In the genomic region with DNA sequence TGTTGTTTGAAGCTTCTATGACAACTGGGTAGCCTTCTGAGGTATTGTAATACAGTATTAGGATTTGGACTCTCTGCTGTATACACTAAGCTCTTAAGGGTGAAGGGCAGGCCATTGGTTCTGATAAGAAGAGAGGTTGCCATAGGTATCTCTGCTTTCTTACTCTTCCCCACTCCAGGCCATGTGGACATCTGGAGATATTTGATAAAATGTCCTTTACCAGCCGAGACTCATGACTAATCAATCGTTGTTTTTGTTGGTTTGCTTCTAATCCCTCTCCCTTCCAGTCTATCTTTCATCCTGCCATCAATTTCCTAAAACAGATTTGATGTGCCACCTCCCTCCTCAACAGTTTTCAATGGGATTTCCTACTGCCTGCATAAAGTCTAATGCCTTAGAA, we compare ENCODE assay signal across 9 cellular contexts.
DNase-seq lines count a peak whose midpoint lies in the region; FAIRE-seq lines count a peak whose summit lies in the region.
"Had no signal": no experiment of that assay in that cellular context is flagged by ENCODE, and none has a peak within 500 bp of the region (broad histone marks: within the 10 kb centered on the region; RNA-seq: fewer than 3 reads in every experiment).

No MANE protein-coding gene starts in this region.

- H3K4me2 ChIP-seq in BLaER1: peak overlapping the region; percentile 79; the same call in 1 of the 2 replicates

- no peaks in the 10 kb centered on the region for H3K27me3 ChIP-seq in BLaER1

- FAIRE-seq in HTR-8/SVneo (lab: Jason Lieb, UNC): no peak
- FAIRE-seq: D721Med had no signal

- no peak overlapping the region for H3K9ac ChIP-seq in BLaER1

- H3K4me1 ChIP-seq in BLaER1: peaks cover 59% of the 10 kb centered on the region

- peaks cover 11% of the 10 kb centered on the region for H3K9me3 ChIP-seq in BLaER1

- DNase-seq in HT1080 (ENCODE audit: low read depth) (peak; percentile 60), amniotic epithelial cell (ENCODE audit: low read depth) (peak; percentile 36), kidney tubule cell (ENCODE audit: low spot score) (peak; percentile 17), HuH-7.5 (ENCODE audit: low spot score) (no peak), HTR-8/SVneo (ENCODE audit: insufficient read length, low spot score) (no peak), ecto neural progenitor cell (ENCODE audit: low spot score) (no peak), amniotic stem cell (lab: John Stamatoyannopoulos, UW) (no peak)

- H3K4me3 ChIP-seq in BLaER1: no peak overlapping the region

- no peaks in the 10 kb centered on the region for H3K36me3 ChIP-seq in BLaER1

- no peaks in the 10 kb centered on the region for H4K20me1 ChIP-seq in BLaER1

- H3K27ac ChIP-seq in BLaER1: 0 out of 2 replicates have a peak overlapping the region, but pooled peaks have one; percentile 82

Comparison
In these comparisons a context has a peak if more than half of its experiments do, and no peak if none do; other contexts are left out.
1. DNase-seq: peak in HT1080 (single experiment), amniotic epithelial cell (single experiment) and kidney tubule cell (single experiment); none in HuH-7.5 (single experiment), HTR-8/SVneo (single experiment), ecto neural progenitor cell (single experiment) and amniotic stem cell (single experiment).